8 cellular contexts compared by ENCODE assay signal in the genomic region with DNA sequence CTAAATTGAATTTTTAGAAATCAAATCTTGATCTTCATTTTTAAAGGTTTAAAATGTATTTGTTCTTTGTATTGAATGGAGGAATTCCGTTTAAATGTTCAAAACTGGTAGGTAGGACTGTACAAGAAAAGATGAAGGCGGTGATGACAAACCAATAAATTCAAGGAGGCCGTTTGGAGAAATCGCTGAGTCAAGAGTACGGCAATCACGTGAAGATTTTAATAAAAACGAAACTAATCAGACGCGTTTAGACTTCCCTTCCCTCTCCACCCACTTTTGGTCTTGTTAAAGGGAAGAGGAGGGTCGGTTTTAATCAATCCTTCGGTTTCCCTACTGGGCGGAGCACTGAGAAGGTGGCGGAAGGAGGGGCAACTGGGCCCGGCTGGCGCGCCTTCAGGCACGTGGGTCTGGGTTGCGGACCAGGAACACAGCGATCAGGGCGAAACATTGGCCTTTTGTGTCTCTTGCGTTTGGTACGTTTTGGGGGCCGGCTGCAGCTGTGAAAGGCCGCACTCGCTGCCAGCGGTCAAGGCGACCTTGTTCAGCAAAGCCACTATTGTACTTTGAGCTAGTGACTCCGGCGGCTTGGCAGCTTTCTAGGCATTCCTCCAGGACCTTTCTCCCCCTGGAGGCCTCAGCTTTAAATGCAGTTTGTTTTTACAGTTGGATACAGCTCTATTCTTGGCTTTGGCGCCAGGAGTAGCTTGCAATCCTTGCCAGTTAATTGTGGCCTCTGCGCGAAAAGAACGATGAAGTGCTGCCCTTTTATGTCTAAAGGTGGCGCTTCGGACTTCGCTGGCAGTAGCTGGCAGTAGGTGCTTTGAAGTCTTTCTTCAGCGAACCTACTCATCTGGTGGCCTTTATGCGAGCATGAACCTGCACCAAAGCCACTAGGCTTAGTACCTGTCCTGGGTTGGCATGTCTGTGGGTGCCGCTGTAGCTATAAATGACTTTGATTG. TPM values are rescaled to one million over a fixed set of nuclear protein-coding genes. Genes with fewer than 3 reads are reported as not detected.
DNase-seq lines count a peak whose midpoint lies in the region; ATAC-seq and TF ChIP-seq lines count a peak whose summit lies in the region.

No MANE protein-coding gene starts in this region.

- peak overlapping the region; percentile 84 for H3K27ac ChIP-seq in CD4-positive, CD25-positive, alpha-beta regulatory T cell (ENCODE audit: insufficient read depth, low read length, poor library complexity, severe bottlenecking)

- H3K4me3 ChIP-seq in CD4-positive, CD25-positive, alpha-beta regulatory T cell (ENCODE audit: low read depth, low read length): peak overlapping the region; percentile 85

- CTCF ChIA-PET in activated CD8-positive, alpha-beta T cell treated with anti-CD3 and anti-CD28 coated beads for 36 hours (lab: Charles Lee): interaction anchor here (0.9 to 1.7 kb wide), 8 partner anchors 9 to 176 kb away, joined by 3 to 4 read pairs (median 4); partner anchors contain the start of gene MCTS1

- H3K27me3 ChIP-seq in CD4-positive, CD25-positive, alpha-beta regulatory T cell (ENCODE audit: control insufficient read depth, insufficient read depth, low read length): no peaks in the 10 kb centered on the region

- DNase-seq in CD4-positive, CD25-positive, alpha-beta regulatory T cell: peak; percentile 48 to 85 (median 56)
- DNase-seq in NCI-H69 (lab: John Stamatoyannopoulos, UW): peak; percentile 90
- peak; percentile 62 for DNase-seq in activated CD8-positive, alpha-beta T cell treated with anti-CD3 and anti-CD28 coated beads for 36 hours
- DNase-seq in effector memory CD8-positive, alpha-beta T cell: peak; percentile 27 to 38 (median 32)
- peak; percentile 75 to 88 for DNase-seq in lung microvascular endothelial cell (ENCODE audit: low read depth in 2 of 2)
- peak; percentile 22 for DNase-seq in stimulated activated CD8-positive, alpha-beta memory T cell treated with anti-CD3 and anti-CD28 coated beads, Interleukin-12 subunit alpha, Interleukin-12 subunit beta, amount 100 ng/mL, for 4 hours (ENCODE audit: low read depth)

- no peaks in the 10 kb centered on the region for H3K9me3 ChIP-seq in CD4-positive, CD25-positive, alpha-beta regulatory T cell (ENCODE audit: control insufficient read depth in 2 of 2, low read length in 2 of 2)

- no peaks in the 10 kb centered on the region for H3K36me3 Mint-ChIP-seq in CD4-positive, CD25-positive, alpha-beta regulatory T cell
- H3K36me3 Mint-ChIP-seq in activated CD8-positive, alpha-beta T cell treated with anti-CD3 and anti-CD28 coated beads for 36 hours (ENCODE audit: low read depth): no peaks in the 10 kb centered on the region
- peaks cover 4% of the 10 kb centered on the region for H3K36me3 Mint-ChIP-seq in effector memory CD8-positive, alpha-beta T cell (ENCODE audit: insufficient read depth)

- H3K4me3 Mint-ChIP-seq in CD4-positive, CD25-positive, alpha-beta regulatory T cell: peak overlapping the region; percentile 94 to 97 (median 94)
- peak overlapping the region; percentile 69 for H3K4me3 Mint-ChIP-seq in activated CD8-positive, alpha-beta T cell treated with anti-CD3 and anti-CD28 coated beads for 36 hours
- H3K4me3 Mint-ChIP-seq in effector memory CD8-positive, alpha-beta T cell: peak overlapping the region; percentile 86

- POLR2A ChIA-PET in activated CD8-positive, alpha-beta T cell treated with anti-CD3 and anti-CD28 coated beads for 36 hours (lab: Charles Lee): interaction anchor here (0.6 kb wide), 2 partner anchors 17 to 255 kb away, joined by 3 read pairs; partner anchors contain the start of gene LAMP2

- peaks cover 14% of the 10 kb centered on the region for H3K4me1 ChIP-seq in CD4-positive, CD25-positive, alpha-beta regulatory T cell (ENCODE audit: control insufficient read depth, insufficient read depth, low read length, poor library complexity, severe bottlenecking)

- no peaks in the 10 kb centered on the region for H3K27me3 Mint-ChIP-seq in CD4-positive, CD25-positive, alpha-beta regulatory T cell
- H3K27me3 Mint-ChIP-seq in activated CD8-positive, alpha-beta T cell treated with anti-CD3 and anti-CD28 coated beads for 36 hours: no peaks in the 10 kb centered on the region
- H3K27me3 Mint-ChIP-seq in effector memory CD8-positive, alpha-beta T cell: no peaks in the 10 kb centered on the region

- intact Hi-C loops in activated CD8-positive, alpha-beta T cell treated with anti-CD3 and anti-CD28 coated beads for 36 hours (cut with micrococcal nuclease): no loop called here

- H3K27ac Mint-ChIP-seq in CD4-positive, CD25-positive, alpha-beta regulatory T cell: peak overlapping the region; percentile 95 to 99 (median 96)
- H3K27ac Mint-ChIP-seq in activated CD8-positive, alpha-beta T cell treated with anti-CD3 and anti-CD28 coated beads for 36 hours: peak overlapping the region; percentile 86
- peak overlapping the region; percentile 88 to 89 for H3K27ac Mint-ChIP-seq in effector memory CD8-positive, alpha-beta T cell

- peaks cover 9 to 26% (median 16%) of the 10 kb centered on the region in 4 donors for H3K4me1 Mint-ChIP-seq in CD4-positive, CD25-positive, alpha-beta regulatory T cell
- H3K4me1 Mint-ChIP-seq in activated CD8-positive, alpha-beta T cell treated with anti-CD3 and anti-CD28 coated beads for 36 hours (ENCODE audit: low read depth): peaks cover 24% of the 10 kb centered on the region
- H3K4me1 Mint-ChIP-seq in effector memory CD8-positive, alpha-beta T cell (ENCODE audit: low read depth in 2 of 2): peaks cover 10 to 17% of the 10 kb centered on the region in 2 donors

- H3K9me3 Mint-ChIP-seq in CD4-positive, CD25-positive, alpha-beta regulatory T cell: peaks cover 0 to 3% (median 0%) of the 10 kb centered on the region in 7 donors
- no peaks in the 10 kb centered on the region for H3K9me3 Mint-ChIP-seq in activated CD8-positive, alpha-beta T cell treated with anti-CD3 and anti-CD28 coated beads for 36 hours
- no peaks in the 10 kb centered on the region for H3K9me3 Mint-ChIP-seq in effector memory CD8-positive, alpha-beta T cell

- no peaks in the 10 kb centered on the region for H3K36me3 ChIP-seq in CD4-positive, CD25-positive, alpha-beta regulatory T cell (ENCODE audit: control insufficient read depth, insufficient read depth, low read length)

- peak; percentile 46 for TF ChIP-seq CTCF in activated CD8-positive, alpha-beta T cell treated with anti-CD3 and anti-CD28 coated beads for 36 hours (IDR thresholded peaks at IDR 0.05)

- ATAC-seq in CD4-positive, CD25-positive, alpha-beta regulatory T cell (ENCODE audit: low read depth in 2 of 2): peak; percentile 69 to 75
- ATAC-seq in GM19351 (IDR thresholded peaks at IDR 0.05; ENCODE audit: unreplicated experiment): peak; percentile 68
- ATAC-seq in HG03469 (IDR thresholded peaks at IDR 0.05; ENCODE audit: unreplicated experiment): peak; percentile 57
- ATAC-seq in activated CD8-positive, alpha-beta T cell treated with anti-CD3 and anti-CD28 coated beads for 36 hours: peak; percentile 81
- peak; percentile 74 for ATAC-seq in effector memory CD8-positive, alpha-beta T cell (replicated peaks)

RNA-seq across cellular contexts. Expression of gene LAMP2, which starts 16.7 kb away (rescaled TPM):
- 27.1 TPM for total RNA-seq in CD4-positive, CD25-positive, alpha-beta regulatory T cell
- 100 to 1,000 TPM in 3 of 4 donors, 10 to 100 TPM in 1; 92.2 to 128 (median 117) TPM for polyA plus RNA-seq in CD4-positive, CD25-positive, alpha-beta regulatory T cell
- 10 to 100 TPM; 22.9 to 23.3 TPM for total RNA-seq in activated CD8-positive, alpha-beta T cell treated with anti-CD3 and anti-CD28 coated beads for 36 hours
- 81.5 and 117 TPM in 2 replicates for total RNA-seq in lung microvascular endothelial cell

Comparison
In these comparisons a context has a peak if more than half of its experiments do, and no peak if none do; other contexts are left out.
1. Peak in every context shown above with its lines: DNase-seq, ATAC-seq, H3K4me3 ChIP-seq and H3K27ac ChIP-seq.
2. DNase-seq: peak in every context shown above with its lines; median percentile 90 in NCI-H69; 82 in lung microvascular endothelial cell; 62 in activated CD8-positive, alpha-beta T cell treated with anti-CD3 and anti-CD28 coated beads for 36 hours; 56 in CD4-positive, CD25-positive, alpha-beta regulatory T cell; 32 in effector memory CD8-positive, alpha-beta T cell; 22 in stimulated activated CD8-positive, alpha-beta memory T cell treated with anti-CD3 and anti-CD28 coated beads, Interleukin-12 subunit alpha, Interleukin-12 subunit beta, amount 100 ng/mL, for 4 hours.